Comparison of ENCODE assay signal across 1 cellular context in the genomic region with DNA sequence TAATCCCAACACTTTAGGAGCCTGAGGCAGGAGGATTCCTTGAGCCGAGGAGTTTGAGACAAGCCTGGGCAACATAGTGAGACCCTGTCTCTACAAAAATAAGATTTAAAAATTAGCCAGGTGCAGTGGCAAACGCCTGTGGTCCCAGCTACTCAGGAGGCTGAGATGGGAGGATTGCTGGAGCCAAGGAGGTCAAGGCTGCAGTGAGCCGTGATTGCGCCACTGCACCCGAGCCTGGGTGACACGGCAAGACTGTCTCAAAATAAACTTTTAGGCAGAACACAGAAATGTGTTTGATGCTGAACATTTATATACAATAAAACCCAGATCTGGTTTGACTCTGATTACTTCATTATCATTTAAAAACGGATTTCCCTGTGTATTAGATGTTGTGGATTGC.
TF ChIP-seq lines count a peak whose summit lies in the region.

No MANE protein-coding gene starts in this region.

TF ChIP-seq in HepG2, 621 proteins besides CTCF, POLR2A, EP300 and RAD21:
- TF ChIP-seq, protein P1, sequence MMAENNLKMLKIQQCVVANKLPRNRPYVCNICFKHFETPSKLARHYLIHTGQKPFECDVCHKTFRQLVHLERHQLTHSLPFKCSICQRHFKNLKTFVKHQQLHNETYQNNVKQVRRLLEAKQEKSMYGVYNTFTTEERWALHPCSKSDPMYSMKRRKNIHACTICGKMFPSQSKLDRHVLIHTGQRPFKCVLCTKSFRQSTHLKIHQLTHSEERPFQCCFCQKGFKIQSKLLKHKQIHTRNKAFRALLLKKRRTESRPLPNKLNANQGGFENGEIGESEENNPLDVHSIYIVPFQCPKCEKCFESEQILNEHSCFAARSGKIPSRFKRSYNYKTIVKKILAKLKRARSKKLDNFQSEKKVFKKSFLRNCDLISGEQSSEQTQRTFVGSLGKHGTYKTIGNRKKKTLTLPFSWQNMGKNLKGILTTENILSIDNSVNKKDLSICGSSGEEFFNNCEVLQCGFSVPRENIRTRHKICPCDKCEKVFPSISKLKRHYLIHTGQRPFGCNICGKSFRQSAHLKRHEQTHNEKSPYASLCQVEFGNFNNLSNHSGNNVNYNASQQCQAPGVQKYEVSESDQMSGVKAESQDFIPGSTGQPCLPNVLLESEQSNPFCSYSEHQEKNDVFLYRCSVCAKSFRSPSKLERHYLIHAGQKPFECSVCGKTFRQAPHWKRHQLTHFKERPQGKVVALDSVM (CRISPR knock-in tag; IDR thresholded peaks at IDR 0.05) = peak; percentile 49; the same call in 1 of the 2 replicates
- TF ChIP-seq CEBPB (IDR thresholded peaks at IDR 0.05; ENCODE audit: borderline replicate concordance, low read depth, low read length) = 0 out of 2 replicates have a peak, but pooled peaks have one; percentile 30
- TF ChIP-seq, protein P2, sequence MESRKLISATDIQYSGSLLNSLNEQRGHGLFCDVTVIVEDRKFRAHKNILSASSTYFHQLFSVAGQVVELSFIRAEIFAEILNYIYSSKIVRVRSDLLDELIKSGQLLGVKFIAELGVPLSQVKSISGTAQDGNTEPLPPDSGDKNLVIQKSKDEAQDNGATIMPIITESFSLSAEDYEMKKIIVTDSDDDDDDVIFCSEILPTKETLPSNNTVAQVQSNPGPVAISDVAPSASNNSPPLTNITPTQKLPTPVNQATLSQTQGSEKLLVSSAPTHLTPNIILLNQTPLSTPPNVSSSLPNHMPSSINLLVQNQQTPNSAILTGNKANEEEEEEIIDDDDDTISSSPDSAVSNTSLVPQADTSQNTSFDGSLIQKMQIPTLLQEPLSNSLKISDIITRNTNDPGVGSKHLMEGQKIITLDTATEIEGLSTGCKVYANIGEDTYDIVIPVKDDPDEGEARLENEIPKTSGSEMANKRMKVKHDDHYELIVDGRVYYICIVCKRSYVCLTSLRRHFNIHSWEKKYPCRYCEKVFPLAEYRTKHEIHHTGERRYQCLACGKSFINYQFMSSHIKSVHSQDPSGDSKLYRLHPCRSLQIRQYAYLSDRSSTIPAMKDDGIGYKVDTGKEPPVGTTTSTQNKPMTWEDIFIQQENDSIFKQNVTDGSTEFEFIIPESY (CRISPR knock-in tag; IDR thresholded peaks at IDR 0.05) = 0 out of 2 replicates have a peak, but pooled peaks have one; percentile 15
- no peak for TF ChIP-seq ZNF496 (CRISPR knock-in tag; IDR thresholded peaks at IDR 0.05; ENCODE audit: insufficient replicate concordance)
- no peak for TF ChIP-seq SATB2 (CRISPR knock-in tag; IDR thresholded peaks at IDR 0.05)
- no peak for TF ChIP-seq ZNF841 (CRISPR knock-in tag; IDR thresholded peaks at IDR 0.05; ENCODE audit: borderline replicate concordance)
- no peak for TF ChIP-seq SMAD1 (CRISPR knock-in tag; IDR thresholded peaks at IDR 0.05; ENCODE audit: borderline replicate concordance, low read depth)
